20 cellular contexts compared by ENCODE assay signal in the genomic region with DNA sequence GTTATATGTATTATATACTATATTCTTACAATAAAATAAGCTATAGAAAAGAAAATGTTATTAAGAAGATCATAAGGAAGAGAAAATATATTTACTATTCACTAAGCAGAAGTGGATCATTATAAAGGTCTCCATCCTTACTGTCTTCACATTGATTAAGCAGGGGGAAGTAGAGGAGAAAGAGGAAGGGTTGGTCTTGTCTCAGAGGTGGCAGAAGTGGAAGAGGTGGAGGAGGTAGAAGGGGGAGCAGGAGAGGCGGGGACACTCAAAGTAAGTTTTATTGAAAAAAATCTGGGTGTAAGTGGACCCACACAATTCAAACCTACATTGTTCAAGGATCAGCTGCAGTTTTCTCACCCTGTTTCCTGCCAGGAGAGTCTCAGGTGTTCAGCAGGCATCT. TPM values are rescaled to one million over a fixed set of nuclear protein-coding genes. Genes with fewer than 3 reads are reported as not detected.
DNase-seq lines count a peak whose midpoint lies in the region; ATAC-seq and TF ChIP-seq lines count a peak whose summit lies in the region.
"Had no signal": no experiment of that assay in that cellular context is flagged by ENCODE, and none has a peak within 500 bp of the region (broad histone marks: within the 10 kb centered on the region; RNA-seq: fewer than 3 reads in every experiment).

No MANE protein-coding gene starts in this region.

- peaks cover 51% of the 10 kb centered on the region for H3F3A ChIP-seq in PC-9 (ENCODE audit: insufficient read depth, low read depth)

- intact Hi-C loops in PC-9 (cut with micrococcal nuclease; ENCODE audit: unreplicated experiment) (no loop called here), colonic mucosa (cut with DNase I) (no loop called here)

- no peaks in the 10 kb centered on the region; the same call in 1 of the 2 replicates for H3K9me2 ChIP-seq in PC-9 (ENCODE audit: insufficient read depth)

- peak; percentile 18 for ATAC-seq in GM21529 (IDR thresholded peaks at IDR 0.05; ENCODE audit: unreplicated experiment)
- peak; percentile 54 for ATAC-seq in memory B cell (ENCODE audit: low read depth)
- no peak for ATAC-seq in T-helper 17 cell
- ATAC-seq: activated CD4-positive, alpha-beta T cell treated with anti-CD3 and anti-CD28 coated beads for 36 hours; activated CD8-positive, alpha-beta memory T cell treated with anti-CD3 and anti-CD28 coated beads, Interleukin-2, amount 10 ng/mL, durations not matched to agents 7 days and 5 days; psoas muscle had no signal

- H3K9me3 Mint-ChIP-seq in memory B cell: peaks cover 7% of the 10 kb centered on the region

- H3K36me3 ChIP-seq in PC-9 (ENCODE audit: low read depth) (0 out of 2 replicates have a peak, but pooled peaks cover 3% of the 10 kb centered on the region), colonic mucosa (no peaks in the 10 kb centered on the region)
- H3K36me3 ChIP-seq: gastroesophageal sphincter had no signal

- H3K9me3 ChIP-seq in PC-9 (ENCODE audit: insufficient read depth, low read depth) (peaks cover 23% of the 10 kb centered on the region; the same call in 1 of the 2 replicates), colonic mucosa (no peaks in the 10 kb centered on the region), T-helper 17 cell (ENCODE audit: control insufficient read depth, low read length, poor library complexity, severe bottlenecking) (no peaks in the 10 kb centered on the region)
- H3K9me3 ChIP-seq: psoas muscle, testis had no signal

- H3K4me1 Mint-ChIP-seq in memory B cell: peaks cover 12% of the 10 kb centered on the region
- no peaks in the 10 kb centered on the region for H3K4me1 Mint-ChIP-seq in T-helper 17 cell

- H3K27me3 ChIP-seq in PC-9 (ENCODE audit: insufficient read depth, low read depth): no peaks in the 10 kb centered on the region
- no peaks in the 10 kb centered on the region for H3K27me3 ChIP-seq in colonic mucosa
- H3K27me3 ChIP-seq: testis had no signal

- CTCF ChIA-PET in PC-9 (lab: Charles Lee): interaction anchor here (1.5 kb wide), 1 partner anchor 16 kb away, joined by 19 read pairs; no protein-coding TSS in a partner anchor

- POLR2A ChIA-PET in PC-9 (lab: Charles Lee; ENCODE audit: unreplicated experiment): interaction anchor here (1.0 kb wide), 2 partner anchors 16 to 28 kb away, joined by 3 to 7 read pairs; no protein-coding TSS in a partner anchor

- H3K4me3 Mint-ChIP-seq in memory B cell (peak overlapping the region; percentile 4), T-helper 17 cell (no peak overlapping the region)
- H3K4me3 Mint-ChIP-seq: activated CD4-positive, alpha-beta T cell treated with anti-CD3 and anti-CD28 coated beads for 36 hours; activated CD8-positive, alpha-beta memory T cell treated with anti-CD3 and anti-CD28 coated beads, Interleukin-2, amount 10 ng/mL, durations not matched to agents 7 days and 5 days; CD8-positive, alpha-beta memory T cell had no signal

- no TSS peak for BruUV-seq in PC-9 (replicated peaks; lab: Mats Ljungman, UMichigan)

- peak; percentile 38 for DNase-seq in CD1c-positive myeloid dendritic cell (ENCODE audit: extremely low spot score)
- DNase-seq in PC-9: no peak
- no peak for DNase-seq in memory B cell (ENCODE audit: low spot score in 2 of 2)
- DNase-seq in DMS53 (lab: John Stamatoyannopoulos, UW): no peak
- no peak for DNase-seq in colonic mucosa
- no peak for DNase-seq in substantia nigra (lab: John Stamatoyannopoulos, UW)
- DNase-seq in T-helper 17 cell: no peak
- DNase-seq: activated CD4-positive, alpha-beta T cell treated with anti-CD3 and anti-CD28 coated beads for 36 hours; activated CD8-positive, alpha-beta memory T cell treated with anti-CD3 and anti-CD28 coated beads, Interleukin-2, amount 10 ng/mL, durations not matched to agents 7 days and 5 days; CD8-positive, alpha-beta memory T cell; MM.1S; NCI-H187; psoas muscle; RPMI8226; stimulated activated CD4-positive, alpha-beta T cell treated with anti-CD3 and anti-CD28 coated beads, Interleukin-4, amount 100 ng/mL, for 4 hours; testis had no signal

- H3K4me3 ChIP-seq in PC-9 (peak overlapping the region; percentile 38; the same call in 1 of the 2 replicates), colonic mucosa (no peak overlapping the region)
- H3K4me3 ChIP-seq: gastroesophageal sphincter, psoas muscle, smooth muscle cell, testis had no signal

- H2AFZ ChIP-seq in PC-9: peak overlapping the region; percentile 44

- no peak overlapping the region for H3K9ac ChIP-seq in colonic mucosa (ENCODE audit: low read depth in 2 of 2, low read length in 2 of 2)

- H3K27me3 Mint-ChIP-seq in memory B cell: peaks cover 11% of the 10 kb centered on the region
- peaks cover 39% of the 10 kb centered on the region for H3K27me3 Mint-ChIP-seq in T-helper 17 cell

- no peaks in the 10 kb centered on the region for H3K79me2 ChIP-seq in PC-9 (ENCODE audit: low read depth)

- TF ChIP-seq CTCF in PC-9 (conservative IDR thresholded peaks at IDR 0.05): no peak
- TF ChIP-seq CTCF in colonic mucosa (IDR thresholded peaks at IDR 0.05): no peak

- H3K4me1 ChIP-seq in PC-9 (replicated peaks; ENCODE audit: insufficient read depth) (peaks cover 49% of the 10 kb centered on the region), colonic mucosa (no peaks in the 10 kb centered on the region)
- H3K4me1 ChIP-seq: gastroesophageal sphincter, psoas muscle, testis had no signal

- H3K4me2 ChIP-seq in PC-9: peak overlapping the region; percentile 71

- no peak overlapping the region for H3K27ac Mint-ChIP-seq in memory B cell
- H3K27ac Mint-ChIP-seq in T-helper 17 cell: no peak overlapping the region
- H3K27ac Mint-ChIP-seq: activated CD4-positive, alpha-beta T cell treated with anti-CD3 and anti-CD28 coated beads for 36 hours; activated CD8-positive, alpha-beta memory T cell treated with anti-CD3 and anti-CD28 coated beads, Interleukin-2, amount 10 ng/mL, durations not matched to agents 7 days and 5 days; CD8-positive, alpha-beta memory T cell had no signal

- H3K36me3 Mint-ChIP-seq in memory B cell (no peaks in the 10 kb centered on the region), T-helper 17 cell (ENCODE audit: low read depth) (no peaks in the 10 kb centered on the region)

- H3K27ac ChIP-seq in PC-9: peak overlapping the region; percentile 95
- H3K27ac ChIP-seq in colonic mucosa: no peak overlapping the region
- H3K27ac ChIP-seq in substantia nigra (ENCODE audit: low read depth, low read length, poor library complexity, severe bottlenecking): no peak overlapping the region
- H3K27ac ChIP-seq: gastroesophageal sphincter, psoas muscle, testis had no signal

- H4K20me1 ChIP-seq in PC-9 (ENCODE audit: insufficient read depth): no peaks in the 10 kb centered on the region

RNA-seq across cellular contexts. Expression of a gene that starts 28.9 kb away (rescaled TPM):
- total RNA-seq in PC-9 (2021) (47.1 and 49.7 TPM in 2 replicates), colonic mucosa (10 to 100 TPM; 16.4 to 18.0 TPM), T-helper 17 cell (10 to 100 TPM; 29.2 to 38.5 TPM)

RNA-seq across cellular contexts. Expression of a gene that starts 42.3 kb away (rescaled TPM):
- total RNA-seq in PC-9 (2021) (not detected in 2 replicates), colonic mucosa (under 1 TPM in 1 of 2 donors, not detected in 1; 0.42 TPM), T-helper 17 cell (not detected)
- total RNA-seq: activated CD4-positive, alpha-beta T cell treated with anti-CD3 and anti-CD28 coated beads for 36 hours; activated CD8-positive, alpha-beta memory T cell treated with anti-CD3 and anti-CD28 coated beads, Interleukin-2, amount 10 ng/mL, durations not matched to agents 7 days and 5 days; cardiac septum; CD8-positive, alpha-beta memory T cell; psoas muscle; smooth muscle cell; testis had no signal

RNA-seq across cellular contexts. Expression of a gene that starts 46.0 kb away (rescaled TPM):
- total RNA-seq in PC-9 (2021) (not detected in 2 replicates), colonic mucosa (1 to 10 TPM in 1 of 2 donors, under 1 TPM in 1; 0.16 to 1.2 TPM), T-helper 17 cell (not detected)
- total RNA-seq: activated CD4-positive, alpha-beta T cell treated with anti-CD3 and anti-CD28 coated beads for 36 hours; activated CD8-positive, alpha-beta memory T cell treated with anti-CD3 and anti-CD28 coated beads, Interleukin-2, amount 10 ng/mL, durations not matched to agents 7 days and 5 days; cardiac septum; CD8-positive, alpha-beta memory T cell; psoas muscle; smooth muscle cell had no signal
